ENCODE assay signal across 9 cellular contexts in the genomic region with DNA sequence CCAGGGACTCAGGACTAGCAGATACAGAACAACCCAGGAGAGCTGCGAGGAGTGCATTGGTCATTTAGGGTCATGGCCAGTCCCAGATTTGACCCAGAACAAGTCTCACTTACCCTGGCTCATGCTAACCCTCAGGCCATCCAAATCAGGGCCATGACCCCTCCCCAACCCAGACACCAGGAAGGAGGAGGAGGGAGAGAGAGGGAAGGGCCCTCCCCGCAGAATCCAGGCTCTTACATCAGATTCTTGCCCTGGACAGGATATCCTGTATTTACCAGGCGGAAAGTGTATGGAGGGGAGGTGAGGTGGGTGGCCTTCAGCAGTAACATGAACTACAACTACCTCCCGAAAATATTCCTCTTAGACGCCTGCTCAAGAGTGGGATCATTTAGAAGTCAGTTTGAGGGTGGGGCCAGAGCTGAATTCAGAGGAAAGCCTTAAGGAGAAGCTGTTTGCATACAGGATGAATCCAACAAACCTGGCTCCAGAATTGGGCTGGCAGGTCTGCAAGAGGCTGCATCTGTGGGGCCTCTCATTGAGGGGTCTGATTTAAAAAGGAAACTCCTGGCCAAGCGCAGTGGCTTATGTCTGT. TPM values are rescaled to one million over a fixed set of nuclear protein-coding genes. Genes with fewer than 3 reads are reported as not detected.
DNase-seq lines count a peak whose midpoint lies in the region; ATAC-seq and TF ChIP-seq lines count a peak whose summit lies in the region.
"Had no signal": no experiment of that assay in that cellular context is flagged by ENCODE, and none has a peak within 500 bp of the region (broad histone marks: within the 10 kb centered on the region; RNA-seq: fewer than 3 reads in every experiment).

No MANE protein-coding gene starts in this region.

- H3K9me3 Mint-ChIP-seq in activated naive CD4-positive, alpha-beta T cell treated with anti-CD3 and anti-CD28 coated beads for 36 hours = no peaks in the 10 kb centered on the region
- no peaks in the 10 kb centered on the region for H3K9me3 Mint-ChIP-seq in activated naive CD4-positive, alpha-beta T cell treated with anti-CD3 and anti-CD28 coated beads, Interleukin-2, amount 50 U/mL, for 72 hours

- TF ChIP-seq CTCF in ascending aorta (IDR thresholded peaks at IDR 0.05) = no peak
- no peak for TF ChIP-seq CTCF in liver (IDR thresholded peaks at IDR 0.05; ENCODE audit: low read depth, low read length, missing input control)
- no peak for TF ChIP-seq CTCF in transverse colon (IDR thresholded peaks at IDR 0.05)

- TF ChIP-seq POLR2A in transverse colon (IDR thresholded peaks at IDR 0.05) = no peak

- in situ Hi-C loops in transverse colon (cut with MboI; ENCODE audit: low pct_ligation_motif_present in 1 of 4, low pct_unique_long_range_greater_than_20kb in 1 of 4, low sequenced_read_pairs in 3 of 4) = loop anchor here in 1 of 4 donors (25.0 kb wide), 1 partner anchor 317 kb away; no protein-coding TSS in a partner anchor

- H3K4me1 ChIP-seq in ascending aorta (peaks cover 0 to 17% of the 10 kb centered on the region in 2 donors), liver (ENCODE audit: control insufficient read depth in 4 of 4, insufficient read depth in 4 of 4, low read length in 3 of 4) (peaks cover 6 to 35% (median 19%) of the 10 kb centered on the region in 4 donors), transverse colon (peaks cover 6 to 52% (median 31%) of the 10 kb centered on the region in 4 donors)

- peak overlapping the region; percentile 73 to 90 for H3K27ac ChIP-seq in ascending aorta
- peak overlapping the region in 1 of 2 donors; percentile 37 for H3K27ac ChIP-seq in liver (ENCODE audit: low read depth in 1 of 2, low read length in 2 of 2)
- H3K27ac ChIP-seq in transverse colon = peak overlapping the region; percentile 85 to 91 (median 90)

- intact Hi-C loops in activated naive CD4-positive, alpha-beta T cell treated with anti-CD3 and anti-CD28 coated beads for 36 hours (cut with micrococcal nuclease) = no loop called here
- intact Hi-C loops in ascending aorta (cut with DNase I) (loop anchor here (10.0 kb wide), 1 partner anchor 465 kb away; a partner anchor contains a TSS), transverse colon (cut with DNase I; ENCODE audit: low total_unique reads) (no loop called here)

- H3K4me3 ChIP-seq in ascending aorta (peak overlapping the region in 1 of 2 donors; percentile 82), liver (ENCODE audit: low read depth in 1 of 3, low read length in 3 of 3) (no peak overlapping the region), transverse colon (peak overlapping the region in 1 of 4 donors; percentile 87)

- no peaks in the 10 kb centered on the region for H3K27me3 Mint-ChIP-seq in activated naive CD4-positive, alpha-beta T cell treated with anti-CD3 and anti-CD28 coated beads for 36 hours (ENCODE audit: low read depth)

- H3K4me3 Mint-ChIP-seq in activated naive CD4-positive, alpha-beta T cell treated with anti-CD3 and anti-CD28 coated beads for 36 hours = peak overlapping the region; percentile 21

- H3K36me3 ChIP-seq in ascending aorta (peaks cover 21 to 27% of the 10 kb centered on the region in 2 donors), liver (ENCODE audit: control insufficient read depth in 4 of 4, insufficient read depth in 3 of 4, low read depth in 1 of 4, low read length in 3 of 4) (peaks cover 0 to 3% (median 0%) of the 10 kb centered on the region in 4 donors), transverse colon (no peaks in the 10 kb centered on the region)

- TF ChIP-seq EP300 in transverse colon (IDR thresholded peaks at IDR 0.05; ENCODE audit: low read depth) = no peak

- H3K9ac ChIP-seq in liver (ENCODE audit: low read depth in 1 of 2, low read length in 2 of 2) = no peak overlapping the region

- 68% methylated on average over 6 of the region's 6 CpGs for WGBS in liver
- WGBS in transverse colon (ENCODE audit: low coverage in 1 of 2), 2 donors = 70% methylated on average over 6 of the region's 6 CpGs; no CpG with 5 or more reads in 1 of the 2 donors

- no peak for ATAC-seq in activated naive CD4-positive, alpha-beta T cell treated with anti-CD3 and anti-CD28 coated beads, Interleukin-2, amount 50 U/mL, for 72 hours

- H3K9me3 ChIP-seq in ascending aorta = no peaks in the 10 kb centered on the region
- no peaks in the 10 kb centered on the region for H3K9me3 ChIP-seq in liver (ENCODE audit: control insufficient read depth in 4 of 4, low read length in 3 of 4)
- no peaks in the 10 kb centered on the region for H3K9me3 ChIP-seq in transverse colon

- H3K27me3 ChIP-seq in ascending aorta (no peaks in the 10 kb centered on the region), liver (ENCODE audit: control insufficient read depth in 4 of 4, insufficient read depth in 4 of 4, low read length in 3 of 4) (no peaks in the 10 kb centered on the region), transverse colon (peaks cover 3% of the 10 kb centered on the region)

- CTCF ChIA-PET in activated naive CD4-positive, alpha-beta T cell treated with anti-CD3 and anti-CD28 coated beads for 36 hours (lab: Charles Lee) = interaction anchor here (0.5 to 1.7 kb wide), 3 partner anchors 13 to 60 kb away, joined by 3 to 5 read pairs (median 3); a partner anchor contains a TSS

- no peak for TF ChIP-seq RAD21 in liver (IDR thresholded peaks at IDR 0.05)

- peaks cover 34% of the 10 kb centered on the region for H3K4me1 Mint-ChIP-seq in activated naive CD4-positive, alpha-beta T cell treated with anti-CD3 and anti-CD28 coated beads for 36 hours (ENCODE audit: low read depth)

- H3K36me3 Mint-ChIP-seq in activated naive CD4-positive, alpha-beta T cell treated with anti-CD3 and anti-CD28 coated beads for 36 hours (ENCODE audit: low read depth) = no peaks in the 10 kb centered on the region
- no peaks in the 10 kb centered on the region for H3K36me3 Mint-ChIP-seq in activated naive CD4-positive, alpha-beta T cell treated with anti-CD3 and anti-CD28 coated beads, Interleukin-2, amount 50 U/mL, for 72 hours

- DNase-seq in activated naive CD4-positive, alpha-beta T cell treated with anti-CD3 and anti-CD28 coated beads for 36 hours = no peak
- DNase-seq in activated naive CD4-positive, alpha-beta T cell treated with anti-CD3 and anti-CD28 coated beads, Interleukin-2, amount 50 U/mL, for 72 hours (ENCODE audit: low spot score in 2 of 2) = no peak
- no peak for DNase-seq in ascending aorta (ENCODE audit: low spot score in 2 of 2)
- no peak for DNase-seq in transverse colon
- DNase-seq in NCI-H146 (lab: John Stamatoyannopoulos, UW) = no peak
- DNase-seq in effector CD4-positive, alpha-beta T cell = no peak
- no peak for DNase-seq in activated CD4-positive, alpha-beta T cell treated with anti-CD3 and anti-CD28 coated beads, Interleukin-2, amount 50 U/mL, for 48 hours
- DNase-seq: HCEC 1CT had no signal

- no peak overlapping the region for H3K27ac Mint-ChIP-seq in activated naive CD4-positive, alpha-beta T cell treated with anti-CD3 and anti-CD28 coated beads for 36 hours
- no peak overlapping the region for H3K27ac Mint-ChIP-seq in activated naive CD4-positive, alpha-beta T cell treated with anti-CD3 and anti-CD28 coated beads, Interleukin-2, amount 50 U/mL, for 72 hours

RNA-seq across cellular contexts. Expression of a gene that starts 2.1 kb away (rescaled TPM):
- 10 to 100 TPM; 32.6 to 34.7 TPM for total RNA-seq in activated naive CD4-positive, alpha-beta T cell treated with anti-CD3 and anti-CD28 coated beads for 36 hours
- total RNA-seq in activated naive CD4-positive, alpha-beta T cell treated with anti-CD3 and anti-CD28 coated beads, Interleukin-2, amount 50 U/mL, for 72 hours = 10 to 100 TPM; 28.3 to 35.7 TPM
- total RNA-seq in ascending aorta (296 TPM), liver (10 to 100 TPM; 16.3 to 18.7 TPM), transverse colon (10 to 100 TPM; 26.2 to 94.1 (median 65.7) TPM)
- polyA plus RNA-seq in liver = 10 to 100 TPM; 32.1 to 38.8 TPM

RNA-seq across cellular contexts. Expression of a gene that starts 4.9 kb away (rescaled TPM):
- total RNA-seq in activated naive CD4-positive, alpha-beta T cell treated with anti-CD3 and anti-CD28 coated beads for 36 hours = not detected
- not detected for total RNA-seq in activated naive CD4-positive, alpha-beta T cell treated with anti-CD3 and anti-CD28 coated beads, Interleukin-2, amount 50 U/mL, for 72 hours
- total RNA-seq in ascending aorta = 7.3 TPM
- total RNA-seq in liver = 1 to 10 TPM; 1.9 to 2.8 TPM
- polyA plus RNA-seq in liver = 1 to 10 TPM; 2.1 to 2.4 TPM
- under 1 TPM in 2 of 4 donors, not detected in 2; 0.41 to 0.64 TPM for total RNA-seq in transverse colon

RNA-seq across cellular contexts. Expression of a gene that starts 13.5 kb away (rescaled TPM):
- total RNA-seq in activated naive CD4-positive, alpha-beta T cell treated with anti-CD3 and anti-CD28 coated beads for 36 hours = 10 to 100 TPM; 43.9 to 50.5 TPM
- 10 to 100 TPM; 33.3 to 62.3 TPM for total RNA-seq in activated naive CD4-positive, alpha-beta T cell treated with anti-CD3 and anti-CD28 coated beads, Interleukin-2, amount 50 U/mL, for 72 hours
- total RNA-seq in ascending aorta = 45.2 TPM
- total RNA-seq in liver = 10 to 100 TPM; 11.9 to 20.7 TPM
- 10 to 100 TPM; 23.4 to 34.6 TPM for polyA plus RNA-seq in liver
- 10 to 100 TPM; 11.5 to 81.1 (median 47.2) TPM for total RNA-seq in transverse colon

RNA-seq across cellular contexts. Expression of a gene that starts 21.9 kb away (rescaled TPM):
- 1,000 to 10,000 TPM; 1,974 to 2,033 TPM for total RNA-seq in activated naive CD4-positive, alpha-beta T cell treated with anti-CD3 and anti-CD28 coated beads for 36 hours
- total RNA-seq in activated naive CD4-positive, alpha-beta T cell treated with anti-CD3 and anti-CD28 coated beads, Interleukin-2, amount 50 U/mL, for 72 hours = 1,000 to 10,000 TPM; 1,275 to 1,425 TPM
- total RNA-seq in ascending aorta (417 TPM), liver (100 to 1,000 TPM; 188 to 422 TPM), transverse colon (100 to 1,000 TPM; 243 to 836 (median 677) TPM)
- 100 to 1,000 TPM; 463 to 928 TPM for polyA plus RNA-seq in liver

RNA-seq across cellular contexts. Expression of a gene that starts 39.8 kb away (rescaled TPM):
- total RNA-seq in activated naive CD4-positive, alpha-beta T cell treated with anti-CD3 and anti-CD28 coated beads for 36 hours = 1 to 10 TPM; 5.9 to 6.5 TPM
- total RNA-seq in activated naive CD4-positive, alpha-beta T cell treated with anti-CD3 and anti-CD28 coated beads, Interleukin-2, amount 50 U/mL, for 72 hours = 10 to 100 TPM; 10.7 to 15.2 TPM
- 10.2 TPM for total RNA-seq in ascending aorta
- total RNA-seq in liver = 1 to 10 TPM; 5.6 to 8.1 TPM
- 1 to 10 TPM; 2.9 to 3.2 TPM for polyA plus RNA-seq in liver
- 10 to 100 TPM; 18.1 to 43.8 (median 27.8) TPM for total RNA-seq in transverse colon
